ENCODE assay signal across 13 cellular contexts in the genomic region with DNA sequence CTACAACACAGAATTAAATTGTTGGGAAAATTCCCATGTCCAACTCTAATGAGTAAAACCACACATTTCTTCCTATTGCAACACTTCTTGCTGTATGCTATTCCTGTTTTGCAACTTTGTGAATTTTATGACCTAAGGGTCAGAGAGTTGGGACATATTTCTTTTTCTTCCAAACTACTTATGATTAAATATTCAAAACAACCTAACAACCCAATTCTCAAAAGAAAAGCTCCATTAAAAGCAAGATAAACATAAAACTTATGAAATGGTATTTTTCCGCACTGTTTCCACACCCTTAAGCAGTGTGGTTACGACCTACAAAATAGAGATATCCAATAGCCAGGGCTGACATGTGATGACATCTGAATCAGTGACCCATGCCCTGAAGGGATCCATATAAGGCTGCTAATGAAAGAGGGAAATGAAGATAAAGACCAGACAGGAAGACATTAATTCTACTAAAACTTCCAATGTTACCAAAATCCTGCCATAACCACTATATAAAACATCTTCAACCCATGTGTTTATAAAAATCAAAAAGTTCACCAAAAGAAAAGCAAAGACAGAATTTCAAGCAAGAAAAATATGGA. TPM values are rescaled to one million over a fixed set of nuclear protein-coding genes. Genes with fewer than 3 reads are reported as not detected.
A peak's percentile ranks its signal among the peaks of the same experiment; 100 is the strongest.
DNase-seq lines count a peak whose midpoint lies in the region; ATAC-seq, FAIRE-seq and TF ChIP-seq lines count a peak whose summit lies in the region.
"Had no signal": no experiment of that assay in that cellular context is flagged by ENCODE, and none has a peak within 500 bp of the region (broad histone marks: within the 10 kb centered on the region; RNA-seq: fewer than 3 reads in every experiment).

No MANE protein-coding gene starts in this region.

- H3K9me3 ChIP-seq in lung (ENCODE audit: control insufficient read depth in 2 of 2, insufficient read depth in 1 of 2, low read length in 1 of 2), result no peaks in the 10 kb centered on the region
- no peaks in the 10 kb centered on the region for H3K9me3 ChIP-seq in CD8-positive, alpha-beta T cell (ENCODE audit: low read length)
- H3K9me3 ChIP-seq: BE2C had no signal

- H3K4me1 ChIP-seq in lung (ENCODE audit: control insufficient read depth in 2 of 2, insufficient read depth in 2 of 2, low read length in 2 of 2), result no peaks in the 10 kb centered on the region
- H3K4me1 ChIP-seq in CD8-positive, alpha-beta T cell (ENCODE audit: insufficient read depth, low read length), result no peaks in the 10 kb centered on the region

- POLR2A ChIA-PET in AG04449 (lab: Yijun Ruan, JAX), result no interaction called here
- POLR2A ChIA-PET in CD8-positive, alpha-beta T cell (lab: Charles Lee), result no interaction called here

- no peak overlapping the region for H3K4me3 ChIP-seq in AG04449 (ENCODE audit: low read depth, low read length)
- H3K4me3 ChIP-seq in lung, result no peak overlapping the region
- H3K4me3 ChIP-seq in CD8-positive, alpha-beta T cell (ENCODE audit: low read depth, low read length), result no peak overlapping the region

- ATAC-seq in lung (ENCODE audit: insufficient read depth, low FRiP score), result peak; percentile 78
- ATAC-seq in CD8-positive, alpha-beta T cell, result no peak
- ATAC-seq: stimulated activated memory B cell treated with anti-CD40 and anti-IgM and Interleukin-4, amounts not matched to agents 10 μg/mL and 1 μg/mL and 100 μg/mL, for 72 hours had no signal

- peak overlapping the region; percentile 92 for H3K27ac Mint-ChIP-seq in dendritic cell treated with granulocyte-macrophage colony-stimulating factor and Interleukin-4, amounts not matched to agents 40 ng/mL and 50 ng/mL, for 4 days
- H3K27ac Mint-ChIP-seq in CD8-positive, alpha-beta T cell, result no peak overlapping the region
- H3K27ac Mint-ChIP-seq: immature natural killer cell; stimulated activated memory B cell treated with anti-CD40 and anti-IgM and Interleukin-4, amounts not matched to agents 10 μg/mL and 1 μg/mL and 100 μg/mL, for 72 hours had no signal

- no peaks in the 10 kb centered on the region for H3K27me3 Mint-ChIP-seq in dendritic cell treated with granulocyte-macrophage colony-stimulating factor and Interleukin-4, amounts not matched to agents 40 ng/mL and 50 ng/mL, for 4 days
- no peaks in the 10 kb centered on the region for H3K27me3 Mint-ChIP-seq in CD8-positive, alpha-beta T cell (ENCODE audit: low read depth)
- H3K27me3 Mint-ChIP-seq: stimulated activated memory B cell treated with anti-CD40 and anti-IgM and Interleukin-4, amounts not matched to agents 10 μg/mL and 1 μg/mL and 100 μg/mL, for 72 hours had no signal

- DNase-seq in AG04449 (ENCODE audit: low read depth, low spot score), result peak; percentile 37
- peak; percentile 66 for DNase-seq in LoVo (ENCODE audit: low spot score)
- no peak for DNase-seq in lung (ENCODE audit: low spot score)
- no peak for DNase-seq in CD8-positive, alpha-beta T cell
- DNase-seq in NCI-H524 (lab: John Stamatoyannopoulos, UW), result no peak
- no peak for DNase-seq in NCI-H510A (lab: John Stamatoyannopoulos, UW)
- no peak for DNase-seq in urothelium cell line (ENCODE audit: low spot score)
- DNase-seq: BE2C, immature natural killer cell, retina, SW 1271 had no signal

- WGBS in lung, 2 donors, result 25 to 50% methylated on average over 2 of the region's 2 CpGs

- TF ChIP-seq CTCF in AG04449 (IDR thresholded peaks at IDR 0.05; ENCODE audit: insufficient read depth, low read length, missing control alignments) (no peak), lung (IDR thresholded peaks at IDR 0.05; ENCODE audit: control extremely low read depth, extremely low read depth) (no peak)
- TF ChIP-seq CTCF in CD8-positive, alpha-beta T cell (IDR thresholded peaks at IDR 0.05), result no peak

- peak overlapping the region; percentile 34 for H3K4me3 Mint-ChIP-seq in dendritic cell treated with granulocyte-macrophage colony-stimulating factor and Interleukin-4, amounts not matched to agents 40 ng/mL and 50 ng/mL, for 4 days
- no peak overlapping the region for H3K4me3 Mint-ChIP-seq in CD8-positive, alpha-beta T cell
- H3K4me3 Mint-ChIP-seq: immature natural killer cell; stimulated activated memory B cell treated with anti-CD40 and anti-IgM and Interleukin-4, amounts not matched to agents 10 μg/mL and 1 μg/mL and 100 μg/mL, for 72 hours had no signal

- peaks cover 46% of the 10 kb centered on the region for H3K36me3 Mint-ChIP-seq in dendritic cell treated with granulocyte-macrophage colony-stimulating factor and Interleukin-4, amounts not matched to agents 40 ng/mL and 50 ng/mL, for 4 days (ENCODE audit: low read depth)
- H3K36me3 Mint-ChIP-seq in CD8-positive, alpha-beta T cell, result no peaks in the 10 kb centered on the region
- H3K36me3 Mint-ChIP-seq: stimulated activated memory B cell treated with anti-CD40 and anti-IgM and Interleukin-4, amounts not matched to agents 10 μg/mL and 1 μg/mL and 100 μg/mL, for 72 hours had no signal

- no peaks in the 10 kb centered on the region for H3K27me3 ChIP-seq in lung (ENCODE audit: control insufficient read depth, insufficient read depth)
- no peaks in the 10 kb centered on the region for H3K27me3 ChIP-seq in CD8-positive, alpha-beta T cell (ENCODE audit: insufficient read depth, low read length)
- H3K27me3 ChIP-seq: BE2C had no signal

- no peaks in the 10 kb centered on the region for H3K9me3 Mint-ChIP-seq in dendritic cell treated with granulocyte-macrophage colony-stimulating factor and Interleukin-4, amounts not matched to agents 40 ng/mL and 50 ng/mL, for 4 days
- no peaks in the 10 kb centered on the region for H3K9me3 Mint-ChIP-seq in CD8-positive, alpha-beta T cell
- H3K9me3 Mint-ChIP-seq: stimulated activated memory B cell treated with anti-CD40 and anti-IgM and Interleukin-4, amounts not matched to agents 10 μg/mL and 1 μg/mL and 100 μg/mL, for 72 hours had no signal

- peak overlapping the region in 1 of 2 donors; percentile 47 for H3K27ac ChIP-seq in lung (ENCODE audit: low read depth in 1 of 2, low read length in 1 of 2)
- no peak overlapping the region for H3K27ac ChIP-seq in CD8-positive, alpha-beta T cell (ENCODE audit: low read depth, low read length)

- intact Hi-C loops in dendritic cell treated with granulocyte-macrophage colony-stimulating factor and Interleukin-4, amounts not matched to agents 40 ng/mL and 50 ng/mL, for 4 days (cut with micrococcal nuclease), result no loop called here
- intact Hi-C loops in CD8-positive, alpha-beta T cell (cut with DNase I, micrococcal nuclease), result no loop called here

- FAIRE-seq in urothelium cell line (lab: Jason Lieb, UNC), result no peak

- CTCF ChIA-PET in AG04449 (lab: Yijun Ruan, JAX), result no interaction called here
- CTCF ChIA-PET in CD8-positive, alpha-beta T cell (lab: Charles Lee), result no interaction called here

- no peaks in the 10 kb centered on the region for H3K36me3 ChIP-seq in lung (ENCODE audit: control insufficient read depth in 2 of 2, insufficient read depth in 2 of 2, low read length in 2 of 2)
- H3K36me3 ChIP-seq in CD8-positive, alpha-beta T cell (ENCODE audit: insufficient read depth, low read length), result no peaks in the 10 kb centered on the region
- H3K36me3 ChIP-seq: BE2C had no signal

- peaks cover 50% of the 10 kb centered on the region for H3K4me1 Mint-ChIP-seq in dendritic cell treated with granulocyte-macrophage colony-stimulating factor and Interleukin-4, amounts not matched to agents 40 ng/mL and 50 ng/mL, for 4 days (ENCODE audit: low read depth)
- no peaks in the 10 kb centered on the region for H3K4me1 Mint-ChIP-seq in CD8-positive, alpha-beta T cell (ENCODE audit: low read depth)
- H3K4me1 Mint-ChIP-seq: immature natural killer cell; stimulated activated memory B cell treated with anti-CD40 and anti-IgM and Interleukin-4, amounts not matched to agents 10 μg/mL and 1 μg/mL and 100 μg/mL, for 72 hours had no signal

RNA-seq across cellular contexts. Expression of gene DMXL2, which starts 45.6 kb away (rescaled TPM):
- total RNA-seq in lung, result 100 to 1,000 TPM in 1 of 2 donors, 10 to 100 TPM in 1; 49.4 to 105 TPM
- 100 to 1,000 TPM in 1 of 2 donors, 10 to 100 TPM in 1; 40.9 to 101 TPM for polyA plus RNA-seq in lung
- total RNA-seq in CD8-positive, alpha-beta T cell, result 1 to 10 TPM; 3.3 to 3.6 TPM

Comparison
In these comparisons a context has a peak if more than half of its experiments do, and no peak if none do; other contexts are left out.
1. DNase-seq: peak in AG04449 (single experiment) and LoVo (single experiment); none in lung (single experiment), CD8-positive, alpha-beta T cell (0 of 7), NCI-H524 (0 of 2), NCI-H510A (single experiment) and urothelium cell line (single experiment).
2. RNA of gene DMXL2, which starts 45.6 kb away (total RNA-seq): 49.4 to 105 TPM in lung; 3.3 to 3.6 TPM in CD8-positive, alpha-beta T cell; every median in the first group is over 10 times any median in the second.